Comparison of ENCODE assay signal across 14 cellular contexts in the genomic region with DNA sequence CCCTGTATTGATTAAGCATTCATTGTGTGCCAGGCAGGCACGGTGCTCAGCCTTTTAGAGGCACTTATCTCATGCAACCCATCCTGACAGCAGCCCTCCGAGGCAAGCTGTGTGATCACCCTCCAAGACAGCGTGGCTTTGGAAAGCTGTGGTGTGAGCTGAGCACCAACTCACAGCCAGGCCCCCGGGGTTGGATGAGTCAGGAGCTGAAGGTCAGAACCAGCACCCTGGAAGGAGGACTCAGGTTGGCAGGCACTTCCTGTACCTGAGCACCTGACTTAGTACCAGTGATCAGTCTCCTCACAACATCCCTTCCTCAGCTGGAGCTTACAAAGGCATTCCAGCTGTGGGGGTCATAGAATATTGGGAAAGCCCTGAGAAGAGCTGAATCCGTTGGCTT. TPM values are rescaled to one million over a fixed set of nuclear protein-coding genes. Genes with fewer than 3 reads are reported as not detected.
DNase-seq lines count a peak whose midpoint lies in the region; ATAC-seq and TF ChIP-seq lines count a peak whose summit lies in the region.
"Had no signal": no experiment of that assay in that cellular context is flagged by ENCODE, and none has a peak within 500 bp of the region (broad histone marks: within the 10 kb centered on the region; RNA-seq: fewer than 3 reads in every experiment).

No MANE protein-coding gene starts in this region.

- H3K79me2 ChIP-seq in hepatocyte, result peaks cover 52% of the 10 kb centered on the region

- peaks cover 31% of the 10 kb centered on the region for H3K4me1 ChIP-seq in hepatocyte (ENCODE audit: insufficient read depth)

- peak; percentile 66 to 74 for ATAC-seq in activated T-cell treated with anti-CD3 and anti-CD28 coated beads, Interleukin-2, amount 50 U/mL, for 4 hours
- ATAC-seq in GM21717 (IDR thresholded peaks at IDR 0.05; ENCODE audit: unreplicated experiment) (no peak), left ventricle myocardium superior (no peak)
- ATAC-seq: body of pancreas had no signal

- peak overlapping the region; percentile 56 for H3K27ac ChIP-seq in hepatocyte
- H3K27ac ChIP-seq: body of pancreas, pancreas had no signal

- H3K4me3 ChIP-seq in hepatocyte, result no peak overlapping the region
- H3K4me3 ChIP-seq: body of pancreas, pancreas had no signal

- H4K20me1 ChIP-seq in hepatocyte (ENCODE audit: insufficient read depth, poor library complexity, severe bottlenecking), result peaks cover 29% of the 10 kb centered on the region

- H3K9me2 ChIP-seq in hepatocyte (replicated peaks; ENCODE audit: insufficient read depth), result no peaks in the 10 kb centered on the region

- no peak for TF ChIP-seq CTCF in hepatocyte (IDR thresholded peaks at IDR 0.05; ENCODE audit: poor library complexity)

- DNase-seq in stimulated activated CD4-positive, alpha-beta T cell treated with anti-CD3 and anti-CD28 coated beads, Interleukin-15, amount 100 ng/mL, for 48 hours (ENCODE audit: low read depth in 2 of 2), result peak; percentile 26 to 30
- no peak for DNase-seq in stimulated activated CD4-positive, alpha-beta T cell treated with anti-CD3 and anti-CD28 coated beads, Interleukin-2, amount 100 ng/mL, for 48 hours
- DNase-seq in activated T-cell treated with anti-CD3 and anti-CD28 coated beads, Interleukin-2, amount 50 U/mL, for 4 hours, result peak; percentile 27
- DNase-seq in hepatocyte (ENCODE audit: low spot score), result peak; percentile 65
- DNase-seq in AG08395 (ENCODE audit: low spot score), result no peak
- DNase-seq in left ventricle myocardium superior, result no peak
- no peak for DNase-seq in germinal center (ENCODE audit: low spot score)
- DNase-seq: hypothalamus; Karpas-422; mesendoderm; pancreas; stimulated activated naive CD4-positive, alpha-beta T cell treated with Interleukin-2 at 50 U/mL for 16 hours had no signal

- peaks cover 58% of the 10 kb centered on the region for H3K4me1 Mint-ChIP-seq in activated T-cell treated with anti-CD3 and anti-CD28 coated beads, Interleukin-2, amount 50 U/mL, for 4 hours (ENCODE audit: low read depth)

- H3K27me3 Mint-ChIP-seq in activated T-cell treated with anti-CD3 and anti-CD28 coated beads, Interleukin-2, amount 50 U/mL, for 4 hours (ENCODE audit: low read depth), result no peaks in the 10 kb centered on the region

- no peak overlapping the region for H3K4me3 Mint-ChIP-seq in activated T-cell treated with anti-CD3 and anti-CD28 coated beads, Interleukin-2, amount 50 U/mL, for 4 hours

- H2AFZ ChIP-seq in hepatocyte, result no peak overlapping the region

- no peak overlapping the region for H3K4me2 ChIP-seq in hepatocyte

- intact Hi-C loops in left ventricle myocardium superior (cut with micrococcal nuclease), result no loop called here

- H3K36me3 Mint-ChIP-seq in activated T-cell treated with anti-CD3 and anti-CD28 coated beads, Interleukin-2, amount 50 U/mL, for 4 hours (ENCODE audit: insufficient read depth), result peaks cover 55% of the 10 kb centered on the region

- WGBS in hepatocyte (ENCODE audit: low lambda C conversion rate, missing lambda C conversion rate), result 87% methylated on average over 5 of the region's 5 CpGs

- no peaks in the 10 kb centered on the region for H3K9me3 ChIP-seq in hepatocyte (ENCODE audit: low read depth)
- H3K9me3 ChIP-seq: body of pancreas, pancreas had no signal

- no peaks in the 10 kb centered on the region for H3K36me3 ChIP-seq in hepatocyte (replicated peaks; ENCODE audit: insufficient read depth, low read depth)

- no peaks in the 10 kb centered on the region for H3K9me3 Mint-ChIP-seq in activated T-cell treated with anti-CD3 and anti-CD28 coated beads, Interleukin-2, amount 50 U/mL, for 4 hours

- no peaks in the 10 kb centered on the region for H3K27me3 ChIP-seq in hepatocyte
- H3K27me3 ChIP-seq: body of pancreas, pancreas had no signal

RNA-seq across cellular contexts. Expression of a gene that starts 9.0 kb away (rescaled TPM):
- total RNA-seq in activated T-cell treated with anti-CD3 and anti-CD28 coated beads, Interleukin-2, amount 50 U/mL, for 4 hours, result 10 to 100 TPM; 33.7 to 42.7 (median 41.4) TPM
- 20.3 and 25.1 TPM in 2 replicates for total RNA-seq in hepatocyte
- polyA plus RNA-seq in hepatocyte, result 18.2 and 23.8 TPM in 2 replicates
- 11.5 TPM for total RNA-seq in left ventricle myocardium superior

RNA-seq across cellular contexts. Expression of a gene that starts 44.9 kb away (rescaled TPM):
- total RNA-seq in activated T-cell treated with anti-CD3 and anti-CD28 coated beads, Interleukin-2, amount 50 U/mL, for 4 hours, result 1 to 10 TPM; 7.3 to 8.6 (median 7.9) TPM
- total RNA-seq in hepatocyte (17.9 and 22.2 TPM in 2 replicates), left ventricle myocardium superior (15.3 TPM)
- 19.5 and 22.4 TPM in 2 replicates for polyA plus RNA-seq in hepatocyte

Comparison
In these comparisons a context has a peak if more than half of its experiments do, and no peak if none do; other contexts are left out.
1. DNase-seq: peak in stimulated activated CD4-positive, alpha-beta T cell treated with anti-CD3 and anti-CD28 coated beads, Interleukin-15, amount 100 ng/mL, for 48 hours (2 of 2), activated T-cell treated with anti-CD3 and anti-CD28 coated beads, Interleukin-2, amount 50 U/mL, for 4 hours (single experiment) and hepatocyte (single experiment); none in stimulated activated CD4-positive, alpha-beta T cell treated with anti-CD3 and anti-CD28 coated beads, Interleukin-2, amount 100 ng/mL, for 48 hours (0 of 2), AG08395 (single experiment), left ventricle myocardium superior (single experiment) and germinal center (single experiment).
2. ATAC-seq: peak in activated T-cell treated with anti-CD3 and anti-CD28 coated beads, Interleukin-2, amount 50 U/mL, for 4 hours (2 of 2); none in GM21717 (single experiment) and left ventricle myocardium superior (single experiment).